ENCODE assay signal across 8 cellular contexts in genomic region chrX:119512145-119512800, GRCh38. TPM values are rescaled to one million over a fixed set of nuclear protein-coding genes. Genes with fewer than 3 reads are reported as not detected.
A peak's percentile ranks its signal among the peaks of the same experiment; 100 is the strongest.
DNase-seq lines count a peak whose midpoint lies in the region; TF ChIP-seq lines count a peak whose summit lies in the region.

No MANE protein-coding gene starts in this region.

- H3K36me3 ChIP-seq in brain microvascular endothelial cell (replicated peaks) (no peaks in the 10 kb centered on the region), kidney epithelial cell (ENCODE audit: control insufficient read depth, insufficient read depth, low read length) (no peaks in the 10 kb centered on the region)

- TF ChIP-seq CTCF in GM12864 (IDR thresholded peaks at IDR 0.05; ENCODE audit: low read depth, low read length, missing control alignments) (peak; percentile 53), brain microvascular endothelial cell (IDR thresholded peaks at IDR 0.05; ENCODE audit: low read depth, low read length, missing control alignments) (peak; percentile 74), kidney epithelial cell (IDR thresholded peaks at IDR 0.05; ENCODE audit: insufficient read depth, low read length, poor library complexity, severe bottlenecking) (peak; percentile 63)

- no peaks in the 10 kb centered on the region for H3K27me3 ChIP-seq in brain microvascular endothelial cell (replicated peaks)
- no peaks in the 10 kb centered on the region for H3K27me3 ChIP-seq in kidney epithelial cell (ENCODE audit: control insufficient read depth, insufficient read depth, low read length)

- DNase-seq in AG08396 (ENCODE audit: low spot score) = peak; percentile 76
- no peak for DNase-seq in GM12864 (ENCODE audit: low read depth)
- DNase-seq in HK-2 (ENCODE audit: unreplicated experiment) = peak; percentile 53
- DNase-seq in NCI-H82 (lab: John Stamatoyannopoulos, UW) = peak; percentile 86
- DNase-seq in brain microvascular endothelial cell = peak; percentile 46
- peak; percentile 16 for DNase-seq in kidney epithelial cell (ENCODE audit: low read depth)
- peak in 33 of 49 donors; percentile 0 to 40 (median 11) for DNase-seq in substantia nigra (lab: John Stamatoyannopoulos, UW)
- DNase-seq in effector CD4-positive, alpha-beta T cell = no peak

- H3K4me3 ChIP-seq in GM12864 (ENCODE audit: low read depth, low read length) (no peak overlapping the region), brain microvascular endothelial cell (ENCODE audit: low read depth, low read length) (no peak overlapping the region), kidney epithelial cell (ENCODE audit: low read depth, low read length) (no peak overlapping the region)

- H3K27ac ChIP-seq in brain microvascular endothelial cell = no peak overlapping the region
- no peak overlapping the region for H3K27ac ChIP-seq in substantia nigra (ENCODE audit: low read depth, low read length, poor library complexity, severe bottlenecking)

- in situ Hi-C loops in brain microvascular endothelial cell (cut with HindIII; ENCODE audit: low pct_ligation_motif_present, low sequenced_read_pairs) = no loop called here

RNA-seq across cellular contexts. Expression of gene SLC25A5, which starts 44.0 kb away (rescaled TPM):
- total RNA-seq in kidney epithelial cell = 274 and 335 TPM in 2 replicates

RNA-seq across cellular contexts. Expression of gene STEEP1, which starts 52.9 kb away (rescaled TPM):
- 14.5 and 27.4 TPM in 2 replicates for total RNA-seq in kidney epithelial cell

Comparison
In these comparisons a context has a peak if more than half of its experiments do, and no peak if none do; other contexts are left out.
1. DNase-seq: peak in AG08396 (single experiment), HK-2 (single experiment), NCI-H82 (single experiment), brain microvascular endothelial cell (single experiment), kidney epithelial cell (single experiment) and substantia nigra (33 of 49); none in GM12864 (single experiment) and effector CD4-positive, alpha-beta T cell (single experiment).
2. Peak in every context shown above with its lines, with median percentiles within 50 percentile points of each other: CTCF ChIP-seq.